In genomic region chr21:38434913-38435533, GRCh38 we compare ENCODE assay signal across 1 cellular context.
TF ChIP-seq lines count a peak whose summit lies in the region.

No MANE protein-coding gene starts in this region.

TF ChIP-seq in HepG2, 621 proteins besides CTCF, POLR2A, EP300 and RAD21 (continued from another document):
- no peak for TF ChIP-seq AFF4 (CRISPR knock-in tag; IDR thresholded peaks at IDR 0.05)
- TF ChIP-seq ZNF329 (CRISPR knock-in tag; IDR thresholded peaks at IDR 0.05; ENCODE audit: low read depth): no peak
- TF ChIP-seq ZNF251 (CRISPR knock-in tag; IDR thresholded peaks at IDR 0.05): no peak
- TF ChIP-seq HMG20B (CRISPR knock-in tag; conservative IDR thresholded peaks at IDR 0.05): no peak
- no peak for TF ChIP-seq HNF4G (IDR thresholded peaks at IDR 0.05; ENCODE audit: borderline replicate concordance, low read depth, low read length)
- TF ChIP-seq HNF4G (CRISPR knock-in tag; IDR thresholded peaks at IDR 0.05; ENCODE audit: borderline replicate concordance, low read depth): no peak
